Comparison of ENCODE assay signal across 13 cellular contexts in genomic region chr21:15138475-15138874, GRCh38.
DNase-seq lines count a peak whose midpoint lies in the region; ATAC-seq and TF ChIP-seq lines count a peak whose summit lies in the region.
"Had no signal": no experiment of that assay in that cellular context is flagged by ENCODE, and none has a peak within 500 bp of the region (broad histone marks: within the 10 kb centered on the region; RNA-seq: fewer than 3 reads in every experiment).

No MANE protein-coding gene starts in this region.

- H3K4me3 ChIP-seq in stomach, result no peak overlapping the region
- H3K4me3 ChIP-seq: tibial artery had no signal

- intact Hi-C loops in left cardiac atrium (cut with DNase I), result no loop called here
- intact Hi-C loops in cardiac septum (cut with DNase I), result no loop called here
- intact Hi-C loops in stomach (cut with DNase I; ENCODE audit: low total_unique reads), result no loop called here

- no peak for TF ChIP-seq POLR2A in stomach (IDR thresholded peaks at IDR 0.05)

- peaks cover 0 to 4% (median 0%) of the 10 kb centered on the region in 5 experiments for H3K9me3 Mint-ChIP-seq in brain
- H3K9me3 Mint-ChIP-seq: activated naive CD4-positive, alpha-beta T cell treated with anti-CD3 and anti-CD28 coated beads, Interleukin-2, amount 10 ng/mL, durations not matched to agents 7 days and 5 days had no signal

- TF ChIP-seq EP300 in stomach (IDR thresholded peaks at IDR 0.05), result no peak

- no peak for TF ChIP-seq CTCF in brain (conservative IDR thresholded peaks at IDR 0.05)
- TF ChIP-seq CTCF in stomach (IDR thresholded peaks at IDR 0.05), result no peak

- no peaks in the 10 kb centered on the region for H3K36me3 Mint-ChIP-seq in brain
- H3K36me3 Mint-ChIP-seq: activated naive CD4-positive, alpha-beta T cell treated with anti-CD3 and anti-CD28 coated beads, Interleukin-2, amount 10 ng/mL, durations not matched to agents 7 days and 5 days had no signal

- ATAC-seq in left cardiac atrium, result no peak

- H3K27ac ChIP-seq in stomach, result no peak overlapping the region
- H3K27ac ChIP-seq: tibial artery had no signal

- peaks cover 24 to 55% (median 41%) of the 10 kb centered on the region in 4 donors for H3K4me1 ChIP-seq in stomach

- no peaks in the 10 kb centered on the region for H3K36me3 ChIP-seq in stomach
- H3K36me3 ChIP-seq: tibial artery had no signal

- H3K27me3 Mint-ChIP-seq in brain, result no peaks in the 10 kb centered on the region

- peaks cover 41% of the 10 kb centered on the region for H3K4me1 Mint-ChIP-seq in brain
- H3K4me1 Mint-ChIP-seq: activated naive CD4-positive, alpha-beta T cell treated with anti-CD3 and anti-CD28 coated beads, Interleukin-2, amount 10 ng/mL, durations not matched to agents 7 days and 5 days had no signal

- H3K4me3 Mint-ChIP-seq in brain, result peak overlapping the region in 1 of 5 experiments; percentile 8
- H3K4me3 Mint-ChIP-seq: activated naive CD4-positive, alpha-beta T cell treated with anti-CD3 and anti-CD28 coated beads, Interleukin-2, amount 10 ng/mL, durations not matched to agents 7 days and 5 days had no signal

- H3K9me3 ChIP-seq in stomach, result no peaks in the 10 kb centered on the region
- H3K9me3 ChIP-seq: SK-N-SH, tibial artery had no signal

- WGBS in stomach, 5 donors, result 10 to 19% (median 14%) methylated on average over 8 of the region's 8 CpGs

- H3K27me3 ChIP-seq in stomach, result no peaks in the 10 kb centered on the region
- H3K27me3 ChIP-seq: tibial artery had no signal

- peak; percentile 22 for DNase-seq in left cardiac atrium
- no peak for DNase-seq in cardiac septum (ENCODE audit: low spot score)
- peak; percentile 52 for DNase-seq in NCI-H2029 (lab: John Stamatoyannopoulos, UW)
- DNase-seq in stomach, result peak; percentile 39
- no peak for DNase-seq in stimulated activated CD4-positive, alpha-beta T cell treated with anti-CD3 and anti-CD28 coated beads, Interleukin-4, amount 100 ng/mL, for 24 hours
- DNase-seq in NK-92 (lab: John Stamatoyannopoulos, UW; ENCODE audit: unreplicated experiment), result no peak
- no peak for DNase-seq in NCI-H1694 treated with DMSO at 0.1 percent for 48 hours (lab: John Stamatoyannopoulos, UW)
- DNase-seq: activated naive CD4-positive, alpha-beta T cell treated with anti-CD3 and anti-CD28 coated beads, Interleukin-2, amount 10 ng/mL, durations not matched to agents 7 days and 5 days; foreskin melanocyte; GDM1; SK-N-SH; tibial artery had no signal

- peak overlapping the region in 3 of 5 experiments; percentile 83 to 87 (median 85) for H3K27ac Mint-ChIP-seq in brain
- H3K27ac Mint-ChIP-seq: activated naive CD4-positive, alpha-beta T cell treated with anti-CD3 and anti-CD28 coated beads, Interleukin-2, amount 10 ng/mL, durations not matched to agents 7 days and 5 days had no signal

Comparison
In these comparisons a context has a peak if more than half of its experiments do, and no peak if none do; other contexts are left out.
1. DNase-seq: peak in left cardiac atrium (single experiment), NCI-H2029 (single experiment) and stomach (single experiment); none in cardiac septum (single experiment), stimulated activated CD4-positive, alpha-beta T cell treated with anti-CD3 and anti-CD28 coated beads, Interleukin-4, amount 100 ng/mL, for 24 hours (single experiment), NK-92 (single experiment) and NCI-H1694 treated with DMSO at 0.1 percent for 48 hours (single experiment).